ENCODE assay signal across 17 cellular contexts in the genomic region with DNA sequence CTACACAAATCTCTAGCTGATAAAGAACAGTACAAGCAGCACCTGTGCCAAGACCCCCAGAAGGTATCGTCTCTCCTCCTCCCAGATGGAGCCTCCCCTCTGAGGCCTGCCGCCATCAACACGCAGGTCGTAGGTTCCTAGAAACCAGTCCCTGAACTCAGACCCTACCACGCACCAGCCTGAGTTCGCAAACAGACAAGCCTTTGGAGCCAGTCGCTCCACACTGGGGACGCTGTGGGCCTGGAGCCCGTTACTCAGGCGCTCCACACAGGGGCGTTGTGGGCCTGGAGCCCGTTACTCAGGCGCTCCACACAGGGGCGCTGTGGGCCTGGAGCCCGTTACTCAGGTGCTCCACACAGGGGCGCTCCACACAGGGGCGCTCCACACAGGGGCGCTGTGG.
DNase-seq lines count a peak whose midpoint lies in the region; ATAC-seq, FAIRE-seq and TF ChIP-seq lines count a peak whose summit lies in the region.
"Had no signal": no experiment of that assay in that cellular context is flagged by ENCODE, and none has a peak within 500 bp of the region (broad histone marks: within the 10 kb centered on the region; RNA-seq: fewer than 3 reads in every experiment).

No MANE protein-coding gene starts in this region.

- no peak overlapping the region for H2BK12ac ChIP-seq in H1 (ENCODE audit: low read depth, low read length)

- FAIRE-seq in HepG2 (lab: Jason Lieb, UNC) (no peak), H1 (lab: Jason Lieb, UNC) (no peak)
- FAIRE-seq: HTR-8/SVneo had no signal

- no peak overlapping the region for H3K4ac ChIP-seq in H1 (replicated peaks; ENCODE audit: insufficient read length, low read depth, low read length)

- no peak overlapping the region for H3K18ac ChIP-seq in H1 (ENCODE audit: extremely low read depth, low read length)

- no peaks in the 10 kb centered on the region for H4K20me1 ChIP-seq in HepG2 (ENCODE audit: insufficient read depth, low read length)
- no peaks in the 10 kb centered on the region for H4K20me1 ChIP-seq in H1 (replicated peaks in 1 of 2; ENCODE audit: control insufficient read depth in 1 of 2, insufficient read depth in 2 of 2, low read length in 2 of 2)
- H4K20me1 ChIP-seq: BLaER1 had no signal

- H4K91ac ChIP-seq in H1 (replicated peaks; ENCODE audit: insufficient read length, low read length), result peak overlapping the region; percentile 36

- in situ Hi-C loops in HepG2 (cut with HindIII; ENCODE audit: extremely low pct_ligation_motif_present, low pct_unique_long_range_greater_than_20kb) (no loop called here), transverse colon (cut with MboI; ENCODE audit: low pct_ligation_motif_present in 1 of 4, low pct_unique_long_range_greater_than_20kb in 1 of 4, low sequenced_read_pairs in 3 of 4) (no loop called here)

- no peaks in the 10 kb centered on the region for H3K23me2 ChIP-seq in H1 (ENCODE audit: low read depth, low read length)

- no peaks in the 10 kb centered on the region for H3K4me1 ChIP-seq in HepG2 (ENCODE audit: insufficient read depth, low read length)
- no peaks in the 10 kb centered on the region for H3K4me1 ChIP-seq in right lobe of liver
- H3K4me1 ChIP-seq in H1 (replicated peaks in 1 of 4; ENCODE audit: control insufficient read depth in 3 of 4, insufficient read depth in 4 of 4, low read length in 3 of 4), result no peaks in the 10 kb centered on the region
- peaks cover 0 to 31% (median 27%) of the 10 kb centered on the region in 4 donors for H3K4me1 ChIP-seq in sigmoid colon
- H3K4me1 ChIP-seq in stomach, result no peaks in the 10 kb centered on the region
- peaks cover 0 to 7% (median 0%) of the 10 kb centered on the region in 4 donors for H3K4me1 ChIP-seq in transverse colon
- H3K4me1 ChIP-seq: BLaER1, Caco-2, HAP-1 had no signal

- H2AK5ac ChIP-seq in H1 (ENCODE audit: low read depth, low read length), result no peak overlapping the region

- peak overlapping the region; percentile 91; the same call in 1 of the 2 replicates for H4K8ac ChIP-seq in H1 (ENCODE audit: extremely low read depth, insufficient read depth, low read length)

- no peak overlapping the region for H3K4me2 ChIP-seq in HepG2 (ENCODE audit: low read depth, low read length)
- no peak overlapping the region for H3K4me2 ChIP-seq in H1 (ENCODE audit: insufficient read depth in 1 of 2, low read depth in 2 of 2, low read length in 2 of 2)
- H3K4me2 ChIP-seq: BLaER1 had no signal

- TF ChIP-seq CTCF in HepG2 (CRISPR knock-in tag; IDR thresholded peaks at IDR 0.05), result peak; percentile 38
- no peak for TF ChIP-seq CTCF in right lobe of liver (IDR thresholded peaks at IDR 0.05)
- no peak for TF ChIP-seq CTCF in H1 (IDR thresholded peaks at IDR 0.05; ENCODE audit: control extremely low read depth in 1 of 3, insufficient read depth in 1 of 3, low read depth in 1 of 3, low read length in 3 of 3)
- no peak for TF ChIP-seq CTCF in sigmoid colon (IDR thresholded peaks at IDR 0.05)
- no peak for TF ChIP-seq CTCF in stomach (IDR thresholded peaks at IDR 0.05)
- no peak for TF ChIP-seq CTCF in transverse colon (IDR thresholded peaks at IDR 0.05)

- H2BK5ac ChIP-seq in H1 (ENCODE audit: low read depth, low read length), result no peak overlapping the region

- H3K27me3 ChIP-seq in HepG2 (ENCODE audit: control insufficient read depth in 1 of 2, insufficient read depth in 2 of 2, low read length in 2 of 2), result no peaks in the 10 kb centered on the region; a peak in 1 of 5 replicates
- H3K27me3 ChIP-seq in right lobe of liver, result no peaks in the 10 kb centered on the region
- no peaks in the 10 kb centered on the region for H3K27me3 ChIP-seq in H1 (replicated peaks in 1 of 4; ENCODE audit: control insufficient read depth in 3 of 4, extremely low read depth in 1 of 4, insufficient read depth in 3 of 4, low read length in 3 of 4)
- no peaks in the 10 kb centered on the region for H3K27me3 ChIP-seq in sigmoid colon
- no peaks in the 10 kb centered on the region for H3K27me3 ChIP-seq in stomach
- H3K27me3 ChIP-seq in transverse colon, result no peaks in the 10 kb centered on the region
- H3K27me3 ChIP-seq: BLaER1 had no signal

- H2AFZ ChIP-seq in HepG2 (ENCODE audit: low read length), result no peak overlapping the region
- no peak overlapping the region for H2AFZ ChIP-seq in H1 (ENCODE audit: low read length)

- H3K4me3 ChIP-seq in HepG2 (replicated peaks in 1 of 3; ENCODE audit: insufficient read depth in 1 of 3, low read depth in 2 of 3, low read length in 3 of 3) (no peak overlapping the region), right lobe of liver (no peak overlapping the region), H1 (ENCODE audit: extremely low read depth in 1 of 4, insufficient read depth in 2 of 4, low read depth in 3 of 4, low read length in 4 of 4) (no peak overlapping the region), sigmoid colon (no peak overlapping the region), stomach (no peak overlapping the region), transverse colon (no peak overlapping the region)
- H3K4me3 ChIP-seq: BLaER1, HAP-1 had no signal

- no peaks in the 10 kb centered on the region for H3K79me1 ChIP-seq in H1 (ENCODE audit: low read depth, low read length)

- TF ChIP-seq POLR2A in HepG2 (IDR thresholded peaks at IDR 0.05; ENCODE audit: insufficient read depth in 1 of 2, low read depth in 2 of 2, low read length in 2 of 2) (no peak), right lobe of liver (IDR thresholded peaks at IDR 0.05) (no peak), H1 (IDR thresholded peaks at IDR 0.05; ENCODE audit: control extremely low read depth in 1 of 2, low read depth in 2 of 2, low read length in 2 of 2) (no peak), sigmoid colon (IDR thresholded peaks at IDR 0.05) (no peak), stomach (IDR thresholded peaks at IDR 0.05) (no peak), transverse colon (IDR thresholded peaks at IDR 0.05) (no peak)

- 93% methylated on average over 16 of the region's 18 CpGs for WGBS in HepG2 (ENCODE audit: low lambda C conversion rate)
- WGBS in right lobe of liver (ENCODE audit: insufficient coverage, low coverage, low lambda C conversion rate, missing lambda C conversion rate), result 100% methylated on average over 1 of the region's 18 CpGs
- 89% methylated on average over 13 of the region's 18 CpGs; no CpG with 5 or more reads in 1 of the 2 experiments for WGBS in H1 (ENCODE audit: extremely low coverage in 1 of 2, insufficient coverage in 1 of 2, insufficient read length in 1 of 2, insufficient replicate concordance in 2 of 2, low coverage in 1 of 2, low lambda C conversion rate in 2 of 2, missing lambda C conversion rate in 1 of 2), 2 experiments
- WGBS in sigmoid colon, 2 donors, result 96% methylated on average over 18 of the region's 18 CpGs
- WGBS in stomach, 5 donors, result 86 to 98% (median 96%) methylated on average over 9 to 18 of the region's 18 CpGs
- 87% methylated on average over 14 of the region's 18 CpGs; no CpG with 5 or more reads in 1 of the 2 donors for WGBS in transverse colon (ENCODE audit: low coverage in 1 of 2), 2 donors

- no peak overlapping the region for H3K14ac ChIP-seq in H1 (ENCODE audit: insufficient read length)

- H3K9ac ChIP-seq in HepG2 (ENCODE audit: insufficient read depth, low read depth, low read length) (no peak overlapping the region), H1 (replicated peaks in 1 of 4; ENCODE audit: extremely low read depth in 1 of 4, low read depth in 3 of 4, low read length in 3 of 4) (no peak overlapping the region)
- H3K9ac ChIP-seq: BLaER1 had no signal

- BruUV-seq in HepG2 (replicated peaks; lab: Mats Ljungman, UMichigan), result no TSS peak

- H2BK15ac ChIP-seq in H1 (ENCODE audit: low read length), result no peak overlapping the region

- POLR2A ChIA-PET in HepG2 (lab: Yijun Ruan, JAX), result no interaction called here
- POLR2A ChIA-PET in H1 (lab: Charles Lee; ENCODE audit: partially characterized antibody), result no interaction called here

- TF ChIP-seq RAD21 in HepG2 (CRISPR knock-in tag; IDR thresholded peaks at IDR 0.05) (no peak), H1 (IDR thresholded peaks at IDR 0.05 in 1 of 2, conservative IDR thresholded peaks at IDR 0.05 in 1 of 2; ENCODE audit: low read depth in 2 of 2, low read length in 2 of 2) (no peak)

- no peak overlapping the region for H4K5ac ChIP-seq in H1 (ENCODE audit: insufficient read length, low read depth, low read length)

- ATAC-seq in HepG2 (no peak), right lobe of liver (no peak)

- H3K23ac ChIP-seq in H1 (ENCODE audit: insufficient read length), result no peak overlapping the region

- DNase-seq in HepG2 (ENCODE audit: low spot score), result no peak
- DNase-seq in right lobe of liver, result no peak
- DNase-seq in H1 (ENCODE audit: low read depth in 1 of 2, low spot score in 2 of 2), result no peak
- no peak for DNase-seq in sigmoid colon
- no peak for DNase-seq in midbrain (lab: John Stamatoyannopoulos, UW)
- no peak for DNase-seq in NCI-H1092 (lab: John Stamatoyannopoulos, UW)
- DNase-seq in stomach, result no peak
- no peak for DNase-seq in transverse colon
- DNase-seq: AML-193; Caco-2; CD8-positive, alpha-beta memory T cell; DND-41; GDM1 had no signal

- H3K79me2 ChIP-seq in HepG2 (ENCODE audit: insufficient read depth, low read length) (no peaks in the 10 kb centered on the region), H1 (ENCODE audit: control insufficient read depth in 1 of 2, insufficient read depth in 2 of 2, low read length in 2 of 2) (no peaks in the 10 kb centered on the region)

- no peak overlapping the region for H3K27ac ChIP-seq in HepG2 (ENCODE audit: extremely low read length, insufficient read depth, low read length)
- H3K27ac ChIP-seq in right lobe of liver, result no peak overlapping the region
- no peak overlapping the region for H3K27ac ChIP-seq in H1 (ENCODE audit: low read depth, low read length)
- H3K27ac ChIP-seq in sigmoid colon, result peak overlapping the region in 3 of 4 donors; percentile 55 to 60 (median 57)
- no peak overlapping the region for H3K27ac ChIP-seq in stomach
- H3K27ac ChIP-seq in transverse colon, result peak overlapping the region in 1 of 4 donors; percentile 14
- H3K27ac ChIP-seq: 22Rv1, BLaER1 had no signal

- CTCF ChIA-PET in HepG2 (lab: Yijun Ruan, JAX; ENCODE audit: low intra/inter-chr PET ratio, low total read pairs), result no interaction called here
- CTCF ChIA-PET in H1 (lab: Charles Lee; ENCODE audit: partially characterized antibody), result interaction anchor here (1.2 to 1.7 kb wide), 2 partner anchors 11 to 184 kb away, joined by 3 read pairs; no protein-coding TSS in a partner anchor

- no peak overlapping the region for H2BK120ac ChIP-seq in H1 (replicated peaks; ENCODE audit: low read depth, low read length)

- no peak overlapping the region for H3K56ac ChIP-seq in H1 (replicated peaks; ENCODE audit: insufficient read length, low read depth, low read length)

- no peaks in the 10 kb centered on the region for H3K9me3 ChIP-seq in HepG2 (ENCODE audit: low read length)
- H3K9me3 ChIP-seq in right lobe of liver, result no peaks in the 10 kb centered on the region
- H3K9me3 ChIP-seq in H1 (ENCODE audit: insufficient read depth in 2 of 2, low read depth in 1 of 2, low read length in 1 of 2), result peaks cover 4 to 10% of the 10 kb centered on the region in 2 experiments; a peak in 2 of 4 replicates
- no peaks in the 10 kb centered on the region for H3K9me3 ChIP-seq in sigmoid colon
- no peaks in the 10 kb centered on the region for H3K9me3 ChIP-seq in stomach
- H3K9me3 ChIP-seq in transverse colon, result no peaks in the 10 kb centered on the region
- H3K9me3 ChIP-seq: BLaER1, Caco-2, HAP-1 had no signal

- intact Hi-C loops in HepG2 (cut with micrococcal nuclease; ENCODE audit: unreplicated experiment), result no loop called here
- intact Hi-C loops in right lobe of liver (cut with DNase I), result no loop called here
- intact Hi-C loops in sigmoid colon (cut with DNase I), result no loop called here
- intact Hi-C loops in stomach (cut with DNase I; ENCODE audit: low total_unique reads), result no loop called here
- intact Hi-C loops in transverse colon (cut with DNase I; ENCODE audit: low total_unique reads), result no loop called here

- TF ChIP-seq EP300 in HepG2 (IDR thresholded peaks at IDR 0.05; ENCODE audit: low read depth in 2 of 2, low read length in 2 of 2), result no peak
- no peak for TF ChIP-seq EP300 in HepG2 (CRISPR knock-in tag; IDR thresholded peaks at IDR 0.05; ENCODE audit: borderline replicate concordance)
- no peak for TF ChIP-seq EP300 in H1 (IDR thresholded peaks at IDR 0.05; ENCODE audit: borderline replicate concordance in 1 of 2, low read depth in 2 of 2, low read length in 2 of 2)
- no peak for TF ChIP-seq EP300 in sigmoid colon (IDR thresholded peaks at IDR 0.05)
- no peak for TF ChIP-seq EP300 in stomach (IDR thresholded peaks at IDR 0.05)
- TF ChIP-seq EP300 in transverse colon (IDR thresholded peaks at IDR 0.05; ENCODE audit: low read depth), result no peak

- H3K36me3 ChIP-seq in HepG2 (replicated peaks in 1 of 2; ENCODE audit: control insufficient read depth in 1 of 2, insufficient read depth in 2 of 2, low read length in 2 of 2) (no peaks in the 10 kb centered on the region), right lobe of liver (no peaks in the 10 kb centered on the region), H1 (ENCODE audit: control insufficient read depth in 2 of 4, insufficient read depth in 4 of 4, low read length in 3 of 4) (no peaks in the 10 kb centered on the region), sigmoid colon (no peaks in the 10 kb centered on the region), stomach (no peaks in the 10 kb centered on the region), transverse colon (no peaks in the 10 kb centered on the region)
- H3K36me3 ChIP-seq: BLaER1, HAP-1 had no signal

- H2BK20ac ChIP-seq in H1 (ENCODE audit: low read length), result no peak overlapping the region

Comparison
In these comparisons a context has a peak if more than half of its experiments do, and no peak if none do; other contexts are left out.
1. H3K27ac ChIP-seq: peak in sigmoid colon (3 of 4); none in HepG2 (single experiment), right lobe of liver (0 of 3), H1 (single experiment) and stomach (0 of 5).